ENCODE assay signal across 8 cellular contexts in the genomic region with DNA sequence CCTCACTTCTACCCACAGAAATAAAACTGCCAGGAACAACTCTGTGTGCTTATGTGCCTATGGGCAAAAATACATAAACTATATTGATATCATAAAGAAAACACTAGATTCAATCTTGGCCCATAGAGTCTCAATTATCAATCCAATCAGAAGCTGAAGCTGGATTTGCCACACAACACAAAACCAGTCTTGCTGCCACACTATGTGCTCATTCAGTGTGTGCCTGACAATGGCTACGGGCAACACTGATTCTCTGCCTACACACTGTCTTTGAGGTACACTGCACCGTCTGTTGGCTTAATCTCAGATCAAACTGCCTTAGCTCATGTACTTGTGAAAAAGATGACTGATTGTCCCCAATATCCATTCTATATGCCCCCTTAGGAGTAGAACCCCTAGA.
"Had no signal": no experiment of that assay in that cellular context is flagged by ENCODE, and none has a peak within 500 bp of the region (broad histone marks: within the 10 kb centered on the region; RNA-seq: fewer than 3 reads in every experiment).

No MANE protein-coding gene starts in this region.

- ATAC-seq: HCT116, HepG2 had no signal

- H3K9me3 Mint-ChIP-seq: HFFc6 had no signal

- H3K27ac Mint-ChIP-seq: HFFc6 had no signal

- H3K9ac ChIP-seq: KMS-11 had no signal

- H3K36me3 ChIP-seq: HAP-1 had no signal

- H3K9me3 ChIP-seq: HAP-1 had no signal

- H3K4me3 Mint-ChIP-seq: HFFc6 had no signal

- H3K27ac ChIP-seq: KMS-11 had no signal

- H3K4me3 ChIP-seq: HAP-1 had no signal

- DNase-seq: GOT3, H7, HFFc6, KBM-7 had no signal

- H3K4me2 ChIP-seq: KMS-11 had no signal

- FAIRE-seq: HepG2 had no signal

- H3K4me1 ChIP-seq: HAP-1 had no signal
